Comparison of ENCODE assay signal across 9 cellular contexts in genomic region chr17:47177261-47177660, GRCh38. TPM values are rescaled to one million over a fixed set of nuclear protein-coding genes. Genes with fewer than 3 reads are reported as not detected.
"Had no signal": no experiment of that assay in that cellular context is flagged by ENCODE, and none has a peak within 500 bp of the region (broad histone marks: within the 10 kb centered on the region; RNA-seq: fewer than 3 reads in every experiment).

No MANE protein-coding gene starts in this region.

- H3K4me3 Mint-ChIP-seq: IgD-negative memory B cell had no signal

- H3K9me3 Mint-ChIP-seq: IgD-negative memory B cell had no signal

- H3K27ac ChIP-seq: GM23248, HL-60 had no signal

- ATAC-seq: HCT116, HepG2 had no signal

- DNase-seq: GM23248, GOT3, H7 had no signal

- H3K4me3 ChIP-seq: GM23248, HAP-1 had no signal

- H3K9ac ChIP-seq: GM23248 had no signal

- H2AFZ ChIP-seq: GM23248 had no signal

- H3K27me3 Mint-ChIP-seq: IgD-negative memory B cell had no signal

- H3K9me3 ChIP-seq: HAP-1 had no signal

RNA-seq across cellular contexts. Expression of gene MYL4, which starts 31.9 kb away (rescaled TPM):
- total RNA-seq: GM23248, H7, HepG2, HT1080 had no signal
